Comparison of ENCODE assay signal across 5 cellular contexts in the genomic region with DNA sequence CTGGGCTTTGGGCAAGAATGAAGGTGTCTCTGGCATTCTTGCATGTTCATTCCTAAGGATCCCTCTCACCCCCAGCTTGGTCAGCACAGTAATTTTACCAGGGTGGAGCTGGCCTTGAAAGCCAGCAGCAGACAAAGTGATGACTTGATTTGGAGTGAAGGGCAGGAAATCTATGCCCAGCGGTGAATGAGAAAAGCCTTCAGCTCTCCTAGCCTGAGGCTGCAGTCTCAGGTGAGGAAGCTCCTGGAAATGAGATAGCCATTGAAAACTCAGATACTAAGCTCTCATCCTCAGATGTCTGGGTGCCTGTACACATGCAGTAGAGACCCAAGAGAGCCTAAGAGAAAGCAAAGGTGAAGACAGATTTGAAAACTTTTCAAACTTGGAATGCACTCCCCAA. TPM values are rescaled to one million over a fixed set of nuclear protein-coding genes. Genes with fewer than 3 reads are reported as not detected.
"Had no signal": no experiment of that assay in that cellular context is flagged by ENCODE, and none has a peak within 500 bp of the region (broad histone marks: within the 10 kb centered on the region; RNA-seq: fewer than 3 reads in every experiment).

No MANE protein-coding gene starts in this region.

- H3K27ac Mint-ChIP-seq: H9 had no signal

- H3K9me3 Mint-ChIP-seq: H9 had no signal

- H3K4me3 ChIP-seq: GM23248 had no signal

- H3K9ac ChIP-seq: GM23248 had no signal

- H3K4me3 Mint-ChIP-seq: H9 had no signal

- H2AFZ ChIP-seq: GM23248 had no signal

- H3K27ac ChIP-seq: GM23248 had no signal

- DNase-seq: GM23248, H9, HCEC 1CT, IMR-90 had no signal

RNA-seq across cellular contexts. Expression of gene UCHL1, which starts 10.7 kb away (rescaled TPM):
- total RNA-seq: HT-29 had no signal
